ENCODE assay signal across 14 cellular contexts in the genomic region with DNA sequence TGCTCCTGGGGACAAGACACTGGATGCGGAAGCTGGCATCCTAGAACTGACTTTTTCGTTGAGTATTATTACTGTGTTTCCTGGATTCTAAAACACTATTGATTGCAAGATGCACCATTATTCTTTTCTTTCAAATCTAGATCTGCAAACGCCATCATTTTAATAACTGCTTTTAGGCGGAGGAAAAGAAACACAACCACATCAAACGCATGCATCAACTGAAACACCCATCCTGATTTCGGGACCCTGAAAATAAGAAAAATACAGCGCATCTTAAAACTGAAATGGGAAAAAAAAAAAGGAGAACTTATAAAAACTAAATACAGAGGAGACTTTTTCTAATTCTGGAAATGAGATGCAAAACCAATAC.
DNase-seq lines count a peak whose midpoint lies in the region; ATAC-seq and TF ChIP-seq lines count a peak whose summit lies in the region.
"Had no signal": no experiment of that assay in that cellular context is flagged by ENCODE, and none has a peak within 500 bp of the region (broad histone marks: within the 10 kb centered on the region; RNA-seq: fewer than 3 reads in every experiment).

No MANE protein-coding gene starts in this region.

- no peaks in the 10 kb centered on the region for H3K27me3 ChIP-seq in GM23338 (ENCODE audit: insufficient read depth)
- H3K27me3 ChIP-seq: SJSA1 had no signal

- H3K4me3 Mint-ChIP-seq in T-helper 2 cell treated with Interferon-gamma antibody and Interleukin-4, amounts not matched to agents 5 μg/mL and 100 μg/mL, for 36 hours, result peak overlapping the region; percentile 74
- H3K4me3 Mint-ChIP-seq in GM23338 (no peak overlapping the region), nephron progenitor cell (no peak overlapping the region)
- H3K4me3 Mint-ChIP-seq in activated CD8-positive, alpha-beta T cell treated with anti-CD3 and anti-CD28 coated beads for 36 hours, result peak overlapping the region; percentile 53
- H3K4me3 Mint-ChIP-seq: WTC11 had no signal

- CTCF ChIA-PET in activated CD8-positive, alpha-beta T cell treated with anti-CD3 and anti-CD28 coated beads for 36 hours (lab: Charles Lee), result interaction anchor here (1.2 to 2.8 kb wide), 5 partner anchors 23 to 206 kb away, joined by 3 to 11 read pairs (median 4); a partner anchor contains a TSS

- no peak for ATAC-seq in GM23338
- ATAC-seq in activated CD8-positive, alpha-beta T cell treated with anti-CD3 and anti-CD28 coated beads for 36 hours, result no peak
- ATAC-seq in HG02884 (IDR thresholded peaks at IDR 0.05; ENCODE audit: unreplicated experiment), result no peak
- no peak for ATAC-seq in GM21515 (IDR thresholded peaks at IDR 0.05; ENCODE audit: unreplicated experiment)

- H3K36me3 ChIP-seq in GM23338 (ENCODE audit: insufficient read depth), result no peaks in the 10 kb centered on the region
- H3K36me3 ChIP-seq: SJSA1 had no signal

- TF ChIP-seq CTCF in GM23338 (conservative IDR thresholded peaks at IDR 0.05; ENCODE audit: low read depth in 2 of 2), result no peak
- no peak for TF ChIP-seq CTCF in activated CD8-positive, alpha-beta T cell treated with anti-CD3 and anti-CD28 coated beads for 36 hours (IDR thresholded peaks at IDR 0.05)
- no peak for TF ChIP-seq CTCF in nephron progenitor cell (IDR thresholded peaks at IDR 0.05)

- H3K9me2 ChIP-seq in GM23338 (ENCODE audit: insufficient read depth), result no peaks in the 10 kb centered on the region; the same call in 1 of the 2 replicates

- H3K9me3 Mint-ChIP-seq in T-helper 2 cell treated with Interferon-gamma antibody and Interleukin-4, amounts not matched to agents 5 μg/mL and 100 μg/mL, for 36 hours, result peaks cover 4% of the 10 kb centered on the region
- H3K9me3 Mint-ChIP-seq in GM23338 (peaks cover 6% of the 10 kb centered on the region), nephron progenitor cell (peaks cover 16% of the 10 kb centered on the region)
- H3K9me3 Mint-ChIP-seq in activated CD8-positive, alpha-beta T cell treated with anti-CD3 and anti-CD28 coated beads for 36 hours, result peaks cover 8% of the 10 kb centered on the region

- no peaks in the 10 kb centered on the region for H3K4me1 ChIP-seq in GM23338 (ENCODE audit: insufficient read depth)
- H3K4me1 ChIP-seq: Caco-2 had no signal

- H3K27me3 Mint-ChIP-seq in T-helper 2 cell treated with Interferon-gamma antibody and Interleukin-4, amounts not matched to agents 5 μg/mL and 100 μg/mL, for 36 hours (ENCODE audit: low read depth), result no peaks in the 10 kb centered on the region
- peaks cover 7% of the 10 kb centered on the region for H3K27me3 Mint-ChIP-seq in GM23338 (ENCODE audit: insufficient read depth, low read depth, poor library complexity)
- no peaks in the 10 kb centered on the region for H3K27me3 Mint-ChIP-seq in activated CD8-positive, alpha-beta T cell treated with anti-CD3 and anti-CD28 coated beads for 36 hours
- peaks cover 8% of the 10 kb centered on the region for H3K27me3 Mint-ChIP-seq in nephron progenitor cell (ENCODE audit: low read depth, poor library complexity)

- H4K20me1 ChIP-seq in GM23338 (replicated peaks; ENCODE audit: insufficient read depth), result no peaks in the 10 kb centered on the region

- no peaks in the 10 kb centered on the region for H3K79me2 ChIP-seq in GM23338 (replicated peaks; ENCODE audit: insufficient read depth)

- peak overlapping the region; percentile 52; the same call in 1 of the 2 replicates for H2AFZ ChIP-seq in GM23338

- peaks cover 3% of the 10 kb centered on the region for H3K36me3 Mint-ChIP-seq in T-helper 2 cell treated with Interferon-gamma antibody and Interleukin-4, amounts not matched to agents 5 μg/mL and 100 μg/mL, for 36 hours (ENCODE audit: low read depth)
- H3K36me3 Mint-ChIP-seq in GM23338 (ENCODE audit: low read depth), result 0 out of 3 replicates have a peak, but pooled peaks cover 2% of the 10 kb centered on the region
- peaks cover 2% of the 10 kb centered on the region for H3K36me3 Mint-ChIP-seq in activated CD8-positive, alpha-beta T cell treated with anti-CD3 and anti-CD28 coated beads for 36 hours (ENCODE audit: low read depth)
- no peaks in the 10 kb centered on the region for H3K36me3 Mint-ChIP-seq in nephron progenitor cell (ENCODE audit: low read depth)

- H3F3A ChIP-seq in GM23338 (replicated peaks; ENCODE audit: low read depth), result no peaks in the 10 kb centered on the region

- H3K4me3 ChIP-seq in GM23338, result no peak overlapping the region
- H3K4me3 ChIP-seq: SJSA1 had no signal

- peaks cover 55% of the 10 kb centered on the region for H3K4me1 Mint-ChIP-seq in T-helper 2 cell treated with Interferon-gamma antibody and Interleukin-4, amounts not matched to agents 5 μg/mL and 100 μg/mL, for 36 hours (ENCODE audit: low read depth)
- H3K4me1 Mint-ChIP-seq in GM23338 (no peaks in the 10 kb centered on the region; the same call in 2 of the 3 replicates), nephron progenitor cell (peaks cover 33% of the 10 kb centered on the region)
- H3K4me1 Mint-ChIP-seq in activated CD8-positive, alpha-beta T cell treated with anti-CD3 and anti-CD28 coated beads for 36 hours (ENCODE audit: low read depth), result peaks cover 55% of the 10 kb centered on the region
- H3K4me1 Mint-ChIP-seq: WTC11 had no signal

- no peak overlapping the region for H3K4me2 ChIP-seq in GM23338

- POLR2A ChIA-PET in activated CD8-positive, alpha-beta T cell treated with anti-CD3 and anti-CD28 coated beads for 36 hours (lab: Charles Lee), result interaction anchor here (0.8 to 1.1 kb wide), 3 partner anchors 23 to 206 kb away, joined by 3 to 5 read pairs (median 4); no protein-coding TSS in a partner anchor

- peak overlapping the region; percentile 93 for H3K27ac Mint-ChIP-seq in T-helper 2 cell treated with Interferon-gamma antibody and Interleukin-4, amounts not matched to agents 5 μg/mL and 100 μg/mL, for 36 hours
- H3K27ac Mint-ChIP-seq in GM23338 (no peak overlapping the region), nephron progenitor cell (peak overlapping the region; percentile 66)
- peak overlapping the region; percentile 87 for H3K27ac Mint-ChIP-seq in activated CD8-positive, alpha-beta T cell treated with anti-CD3 and anti-CD28 coated beads for 36 hours
- H3K27ac Mint-ChIP-seq: WTC11 had no signal

- H3K27ac ChIP-seq in GM23338 (ENCODE audit: low read depth), result no peak overlapping the region
- H3K27ac ChIP-seq: SJSA1 had no signal

- DNase-seq in T-helper 2 cell treated with Interferon-gamma antibody and Interleukin-4, amounts not matched to agents 5 μg/mL and 100 μg/mL, for 36 hours (ENCODE audit: low spot score), result no peak
- DNase-seq in T-helper 2 cell (no peak), GM23338 (ENCODE audit: low spot score) (no peak), nephron progenitor cell (no peak), HuH-7 (ENCODE audit: low spot score) (no peak)
- no peak for DNase-seq in activated CD8-positive, alpha-beta T cell treated with anti-CD3 and anti-CD28 coated beads for 36 hours
- DNase-seq: Caco-2, GOT3, NCI-H1105, trophoblast cell had no signal

- intact Hi-C loops in activated CD8-positive, alpha-beta T cell treated with anti-CD3 and anti-CD28 coated beads for 36 hours (cut with micrococcal nuclease), result loop anchor here (5.0 kb wide), 3 partner anchors 34 to 96 kb away; no protein-coding TSS in a partner anchor

TF ChIP-seq in GM23338, 12 proteins besides CTCF, POLR2A, EP300 and RAD21 (continues in another document):
- TF ChIP-seq POLR2AphosphoS5 (IDR thresholded peaks at IDR 0.05; ENCODE audit: low read depth) (no peak), NANOG (IDR thresholded peaks at IDR 0.05; ENCODE audit: borderline replicate concordance) (no peak), STAT1 (IDR thresholded peaks at IDR 0.05; ENCODE audit: unreplicated experiment) (no peak), JUNB (IDR thresholded peaks at IDR 0.05; ENCODE audit: unreplicated experiment) (no peak), EZH2 (IDR thresholded peaks at IDR 0.05; ENCODE audit: low read depth, unreplicated experiment) (no peak), ZNF114 (CRISPR knock-in tag; IDR thresholded peaks at IDR 0.05) (no peak)
- TF ChIP-seq, protein P1, sequence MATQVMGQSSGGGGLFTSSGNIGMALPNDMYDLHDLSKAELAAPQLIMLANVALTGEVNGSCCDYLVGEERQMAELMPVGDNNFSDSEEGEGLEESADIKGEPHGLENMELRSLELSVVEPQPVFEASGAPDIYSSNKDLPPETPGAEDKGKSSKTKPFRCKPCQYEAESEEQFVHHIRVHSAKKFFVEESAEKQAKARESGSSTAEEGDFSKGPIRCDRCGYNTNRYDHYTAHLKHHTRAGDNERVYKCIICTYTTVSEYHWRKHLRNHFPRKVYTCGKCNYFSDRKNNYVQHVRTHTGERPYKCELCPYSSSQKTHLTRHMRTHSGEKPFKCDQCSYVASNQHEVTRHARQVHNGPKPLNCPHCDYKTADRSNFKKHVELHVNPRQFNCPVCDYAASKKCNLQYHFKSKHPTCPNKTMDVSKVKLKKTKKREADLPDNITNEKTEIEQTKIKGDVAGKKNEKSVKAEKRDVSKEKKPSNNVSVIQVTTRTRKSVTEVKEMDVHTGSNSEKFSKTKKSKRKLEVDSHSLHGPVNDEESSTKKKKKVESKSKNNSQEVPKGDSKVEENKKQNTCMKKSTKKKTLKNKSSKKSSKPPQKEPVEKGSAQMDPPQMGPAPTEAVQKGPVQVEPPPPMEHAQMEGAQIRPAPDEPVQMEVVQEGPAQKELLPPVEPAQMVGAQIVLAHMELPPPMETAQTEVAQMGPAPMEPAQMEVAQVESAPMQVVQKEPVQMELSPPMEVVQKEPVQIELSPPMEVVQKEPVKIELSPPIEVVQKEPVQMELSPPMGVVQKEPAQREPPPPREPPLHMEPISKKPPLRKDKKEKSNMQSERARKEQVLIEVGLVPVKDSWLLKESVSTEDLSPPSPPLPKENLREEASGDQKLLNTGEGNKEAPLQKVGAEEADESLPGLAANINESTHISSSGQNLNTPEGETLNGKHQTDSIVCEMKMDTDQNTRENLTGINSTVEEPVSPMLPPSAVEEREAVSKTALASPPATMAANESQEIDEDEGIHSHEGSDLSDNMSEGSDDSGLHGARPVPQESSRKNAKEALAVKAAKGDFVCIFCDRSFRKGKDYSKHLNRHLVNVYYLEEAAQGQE (IDR thresholded peaks at IDR 0.05; ENCODE audit: unreplicated experiment), result no peak

Comparison
In these comparisons a context has a peak if more than half of its experiments do, and no peak if none do; other contexts are left out.
1. H3K4me3 Mint-ChIP-seq: peak in T-helper 2 cell treated with Interferon-gamma antibody and Interleukin-4, amounts not matched to agents 5 μg/mL and 100 μg/mL, for 36 hours (single experiment) and activated CD8-positive, alpha-beta T cell treated with anti-CD3 and anti-CD28 coated beads for 36 hours (single experiment); none in GM23338 (single experiment) and nephron progenitor cell (single experiment).